In the genomic region with DNA sequence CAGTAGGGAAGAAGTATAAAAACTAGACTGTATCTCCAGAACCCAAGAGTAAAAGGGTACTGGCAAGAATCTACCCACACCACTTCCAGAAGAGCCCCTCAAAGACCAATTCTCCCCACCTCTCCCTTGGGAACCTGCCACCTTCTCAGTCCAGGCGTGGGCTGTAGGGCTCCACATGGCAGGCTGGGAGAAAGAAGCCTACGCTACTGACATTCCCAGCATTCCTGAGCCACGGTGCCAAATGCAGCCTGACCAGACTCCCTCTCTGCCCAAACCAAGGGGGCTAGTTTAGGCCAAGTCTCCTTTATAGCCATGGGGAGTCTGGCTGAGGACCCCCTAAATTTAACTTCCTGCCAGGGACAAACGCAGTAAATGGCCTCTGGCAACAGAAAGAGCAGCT, we compare ENCODE assay signal across 6 cellular contexts. TPM values are rescaled to one million over a fixed set of nuclear protein-coding genes. Genes with fewer than 3 reads are reported as not detected.
DNase-seq lines count a peak whose midpoint lies in the region; ATAC-seq and TF ChIP-seq lines count a peak whose summit lies in the region.

No MANE protein-coding gene starts in this region.

- H3K27me3 ChIP-seq in transverse colon: no peaks in the 10 kb centered on the region

- in situ Hi-C loops in transverse colon (cut with MboI; ENCODE audit: low pct_ligation_motif_present in 1 of 4, low pct_unique_long_range_greater_than_20kb in 1 of 4, low sequenced_read_pairs in 3 of 4): loop anchor here in 1 of 4 donors (25.0 kb wide), 1 partner anchor 331 kb away; no protein-coding TSS in a partner anchor

- TF ChIP-seq CTCF in transverse colon (IDR thresholded peaks at IDR 0.05): no peak

- ATAC-seq in activated T-cell treated with anti-CD3 and anti-CD28 coated beads, Interleukin-2, amount 50 U/mL, for 72 hours (replicated peaks in 1 of 2): no peak
- ATAC-seq in GM18870 (IDR thresholded peaks at IDR 0.05; ENCODE audit: unreplicated experiment): no peak

- H3K36me3 ChIP-seq in transverse colon: peaks cover 0 to 43% (median 18%) of the 10 kb centered on the region in 4 donors

- DNase-seq in activated T-cell treated with anti-CD3 and anti-CD28 coated beads, Interleukin-2, amount 50 U/mL, for 72 hours: no peak
- DNase-seq in activated T-cell treated with anti-CD3 and anti-CD28 coated beads for 4 hours (no peak), glomerular visceral epithelial cell (ENCODE audit: extremely low spot score) (peak; percentile 25), transverse colon (no peak), caudate nucleus (lab: John Stamatoyannopoulos, UW) (no peak)

- no peaks in the 10 kb centered on the region for H3K9me3 Mint-ChIP-seq in activated T-cell treated with anti-CD3 and anti-CD28 coated beads, Interleukin-2, amount 50 U/mL, for 72 hours

- H3K4me1 Mint-ChIP-seq in activated T-cell treated with anti-CD3 and anti-CD28 coated beads, Interleukin-2, amount 50 U/mL, for 72 hours (ENCODE audit: low read depth): peaks cover 50% of the 10 kb centered on the region

- H3K27ac ChIP-seq in transverse colon: peak overlapping the region in 3 of 4 donors; percentile 88 to 89 (median 89)
- H3K27ac ChIP-seq in caudate nucleus (ENCODE audit: low read depth, low read length): no peak overlapping the region

- H3K4me1 ChIP-seq in transverse colon: peaks cover 7 to 41% (median 26%) of the 10 kb centered on the region in 4 donors

- H3K9me3 ChIP-seq in transverse colon: no peaks in the 10 kb centered on the region

- peaks cover 7 to 30% of the 10 kb centered on the region in 2 donors for H3K36me3 Mint-ChIP-seq in activated T-cell treated with anti-CD3 and anti-CD28 coated beads, Interleukin-2, amount 50 U/mL, for 72 hours (ENCODE audit: insufficient read depth in 2 of 2)

- no peak for TF ChIP-seq POLR2A in transverse colon (IDR thresholded peaks at IDR 0.05)

- WGBS in transverse colon (ENCODE audit: low coverage in 1 of 2), 2 donors: 40% methylated on average over 4 of the region's 4 CpGs; no CpG with 5 or more reads in 1 of the 2 donors

- H3K4me3 ChIP-seq in transverse colon: peak overlapping the region in 2 of 4 donors; percentile 93 to 97

- peak overlapping the region; percentile 91 to 96 for H3K4me3 Mint-ChIP-seq in activated T-cell treated with anti-CD3 and anti-CD28 coated beads, Interleukin-2, amount 50 U/mL, for 72 hours

- intact Hi-C loops in transverse colon (cut with DNase I; ENCODE audit: low total_unique reads): loop anchor here (10.0 kb wide), 1 partner anchor 508 kb away; the partner anchor contains the start of gene EFNA4

- H3K27me3 Mint-ChIP-seq in activated T-cell treated with anti-CD3 and anti-CD28 coated beads, Interleukin-2, amount 50 U/mL, for 72 hours (ENCODE audit: low read depth): no peaks in the 10 kb centered on the region

- H3K27ac Mint-ChIP-seq in activated T-cell treated with anti-CD3 and anti-CD28 coated beads, Interleukin-2, amount 50 U/mL, for 72 hours: peak overlapping the region; percentile 62

- no peak for TF ChIP-seq EP300 in transverse colon (IDR thresholded peaks at IDR 0.05; ENCODE audit: low read depth)

RNA-seq across cellular contexts. Expression of gene UBE2Q1, which starts 2.0 kb away (rescaled TPM):
- total RNA-seq in activated T-cell treated with anti-CD3 and anti-CD28 coated beads, Interleukin-2, amount 50 U/mL, for 72 hours: 100 to 1,000 TPM in 1 of 2 donors, 10 to 100 TPM in 1; 99.6 to 102 TPM
- total RNA-seq in transverse colon: 10 to 100 TPM; 10.1 to 33.9 (median 26.6) TPM

RNA-seq across cellular contexts. Expression of gene CHRNB2, which starts 11.2 kb away (rescaled TPM):
- total RNA-seq in activated T-cell treated with anti-CD3 and anti-CD28 coated beads, Interleukin-2, amount 50 U/mL, for 72 hours: under 1 TPM in 1 of 2 donors, not detected in 1; 0.05 TPM
- total RNA-seq in transverse colon: under 1 TPM in 2 of 4 donors, not detected in 2; 0.32 to 0.82 TPM

RNA-seq across cellular contexts. Expression of gene ADAR, which starts 51.6 kb away (rescaled TPM):
- 100 to 1,000 TPM; 257 to 305 TPM for total RNA-seq in activated T-cell treated with anti-CD3 and anti-CD28 coated beads, Interleukin-2, amount 50 U/mL, for 72 hours
- total RNA-seq in transverse colon: 100 to 1,000 TPM in 3 of 4 donors, 10 to 100 TPM in 1; 81.5 to 140 (median 110) TPM

RNA-seq across cellular contexts. Expression of gene SHE, which starts 54.2 kb away (rescaled TPM):
- total RNA-seq in activated T-cell treated with anti-CD3 and anti-CD28 coated beads, Interleukin-2, amount 50 U/mL, for 72 hours: under 1 TPM; 0.19 to 0.49 TPM
- 10 to 100 TPM in 1 of 4 donors, 1 to 10 TPM in 3; 5.2 to 15.0 (median 6.7) TPM for total RNA-seq in transverse colon

RNA-seq across cellular contexts. Expression of gene TDRD10, which starts 54.4 kb away (rescaled TPM):
- total RNA-seq in activated T-cell treated with anti-CD3 and anti-CD28 coated beads, Interleukin-2, amount 50 U/mL, for 72 hours: under 1 TPM in 1 of 2 donors, not detected in 1; 0.86 TPM
- total RNA-seq in transverse colon: 1 to 10 TPM in 1 of 4 donors, under 1 TPM in 1, not detected in 2; 0.96 to 3.3 TPM
